ENCODE assay signal across 8 cellular contexts in the genomic region with DNA sequence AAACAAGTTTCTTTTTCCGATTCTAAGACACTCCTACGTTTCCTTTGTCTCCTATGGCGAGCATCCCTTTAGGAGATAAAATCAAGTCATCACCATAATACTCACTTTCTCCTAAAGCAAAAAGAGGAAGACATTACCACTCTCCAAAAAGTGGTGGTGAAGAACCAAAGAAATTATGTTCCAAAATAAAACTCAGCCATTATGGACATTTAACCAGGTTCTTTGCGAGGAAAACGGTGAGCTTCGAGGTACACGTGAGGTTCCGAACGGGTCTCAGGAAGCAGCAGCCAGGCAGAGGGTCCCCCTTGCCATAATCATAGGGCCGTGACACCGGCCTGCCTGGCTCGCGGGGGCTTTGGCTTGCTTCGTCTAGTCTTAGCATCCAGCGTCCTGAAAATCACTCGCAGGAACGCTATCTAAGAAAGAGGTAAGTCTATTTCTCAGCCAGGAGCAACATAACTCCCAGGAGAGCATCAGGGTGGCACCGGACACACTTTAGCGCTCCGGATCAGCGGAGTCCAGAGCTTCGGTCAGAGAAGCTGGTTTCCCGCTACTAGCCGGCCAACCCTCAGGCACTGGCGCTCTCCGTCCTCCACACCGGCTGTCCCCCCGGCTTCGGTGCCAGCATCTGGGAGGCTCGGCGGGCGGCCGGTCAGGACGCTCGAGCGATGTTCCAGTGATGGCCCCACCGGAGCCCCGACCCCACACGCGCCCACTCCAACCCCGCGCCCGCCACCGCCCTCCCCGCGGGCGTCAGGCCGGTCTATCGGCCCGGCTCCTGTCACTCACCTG. TPM values are rescaled to one million over a fixed set of nuclear protein-coding genes. Genes with fewer than 3 reads are reported as not detected.
A peak's percentile ranks its signal among the peaks of the same experiment; 100 is the strongest.
DNase-seq lines count a peak whose midpoint lies in the region; ATAC-seq and TF ChIP-seq lines count a peak whose summit lies in the region.

No MANE protein-coding gene starts in this region.

- H3K9me3 ChIP-seq in NT2/D1 (ENCODE audit: insufficient read depth, low read length) (no peaks in the 10 kb centered on the region), body of pancreas (no peaks in the 10 kb centered on the region)

- peaks cover 0 to 12% (median 0%) of the 10 kb centered on the region in 3 donors for H3K36me3 Mint-ChIP-seq in immature natural killer cell

- H3K9ac ChIP-seq in NT2/D1 (ENCODE audit: insufficient read length, low read depth), result peak overlapping the region; percentile 88

- ATAC-seq in HG02763 (IDR thresholded peaks at IDR 0.05; ENCODE audit: unreplicated experiment) (peak; percentile 38), body of pancreas (peak; percentile 35)

- H3K4me1 Mint-ChIP-seq in immature natural killer cell, result peaks cover 31 to 43% of the 10 kb centered on the region in 2 donors

- H3K4me3 Mint-ChIP-seq in immature natural killer cell, result peak overlapping the region; percentile 91 to 94 (median 93)

- H3K4me1 ChIP-seq in NT2/D1 (ENCODE audit: insufficient read depth, insufficient read length) (peaks cover 7% of the 10 kb centered on the region), body of pancreas (peaks cover 46% of the 10 kb centered on the region)

- H3K36me3 ChIP-seq in NT2/D1 (ENCODE audit: insufficient read depth, insufficient read length, low read length), result peaks cover 28% of the 10 kb centered on the region
- H3K36me3 ChIP-seq in body of pancreas (replicated peaks in 1 of 2; ENCODE audit: insufficient read depth in 1 of 2, low read depth in 2 of 2), result peaks cover 0 to 3% of the 10 kb centered on the region in 2 donors

- TF ChIP-seq POLR2A in body of pancreas (IDR thresholded peaks at IDR 0.05), result no peak

- no peaks in the 10 kb centered on the region for H3K9me3 Mint-ChIP-seq in immature natural killer cell

- H3K27me3 ChIP-seq in NT2/D1 (ENCODE audit: insufficient read depth, insufficient read length) (no peaks in the 10 kb centered on the region), body of pancreas (no peaks in the 10 kb centered on the region)

- WGBS in body of pancreas, 2 donors, result 2 to 5% methylated on average over 14 to 41 of the region's 50 CpGs

- intact Hi-C loops in body of pancreas (cut with DNase I), result no loop called here

- H3K27me3 Mint-ChIP-seq in immature natural killer cell (ENCODE audit: low read depth in 3 of 3), result peaks cover 0 to 10% (median 10%) of the 10 kb centered on the region in 3 donors

- DNase-seq in activated gamma-delta T cell (lab: John Stamatoyannopoulos, UW) (peak; percentile 48), activated gamma-delta T cell treated with Interleukin-2 at 50 U/mL for 16 hours (no peak), NT2/D1 (ENCODE audit: low read depth, low spot score) (no peak), body of pancreas (peak in 3 of 4 donors; percentile 46 to 54 (median 49)), immature natural killer cell (no peak)
- DNase-seq in stimulated activated CD4-positive, alpha-beta T cell treated with anti-CD3 and anti-CD28 coated beads, Interleukin-4, amount 100 ng/mL, for 24 hours, result peak; percentile 29
- DNase-seq in NK-92 treated with Interleukin-12 subunit alpha and Interleukin-12 subunit beta, amount 100 ng/mL, for 24 hours (lab: John Stamatoyannopoulos, UW), result no peak

- no peak for TF ChIP-seq CTCF in body of pancreas (IDR thresholded peaks at IDR 0.05)

- H3K27ac Mint-ChIP-seq in immature natural killer cell, result peak overlapping the region; percentile 89 to 99 (median 94)

- peak overlapping the region; percentile 75 for H3K4me3 ChIP-seq in NT2/D1 (ENCODE audit: insufficient read length, low read depth)
- peak overlapping the region; percentile 94 to 99 for H3K4me3 ChIP-seq in body of pancreas

- peak overlapping the region; percentile 88 to 99 (median 96) for H3K27ac ChIP-seq in body of pancreas

RNA-seq across cellular contexts. Expression of a gene that starts 0.6 kb away (rescaled TPM):
- total RNA-seq in body of pancreas, result 10 to 100 TPM; 19.8 to 27.5 TPM
- polyA plus RNA-seq in immature natural killer cell, result 10 to 100 TPM; 18.2 to 43.6 (median 23.7) TPM

RNA-seq across cellular contexts. Expression of a gene that starts 13.9 kb away (rescaled TPM):
- under 1 TPM in 1 of 2 donors, not detected in 1; 0.26 TPM for total RNA-seq in body of pancreas
- not detected for polyA plus RNA-seq in immature natural killer cell

RNA-seq across cellular contexts. Expression of a gene that starts 17.3 kb away (rescaled TPM):
- 1 to 10 TPM in 1 of 2 donors, not detected in 1; 2.6 TPM for total RNA-seq in body of pancreas
- polyA plus RNA-seq in immature natural killer cell, result 1 to 10 TPM in 1 of 3 donors, not detected in 2; 1.2 TPM

RNA-seq across cellular contexts. Expression of a gene that starts 28.0 kb away (rescaled TPM):
- total RNA-seq in body of pancreas, result 10 to 100 TPM; 39.2 to 86.4 TPM
- polyA plus RNA-seq in immature natural killer cell, result 10 to 100 TPM; 28.5 to 72.6 (median 54.7) TPM

Comparison
In these comparisons a context has a peak if more than half of its experiments do, and no peak if none do; other contexts are left out.
1. DNase-seq: peak in activated gamma-delta T cell (single experiment), body of pancreas (3 of 4) and stimulated activated CD4-positive, alpha-beta T cell treated with anti-CD3 and anti-CD28 coated beads, Interleukin-4, amount 100 ng/mL, for 24 hours (single experiment); none in activated gamma-delta T cell treated with Interleukin-2 at 50 U/mL for 16 hours (single experiment), NT2/D1 (single experiment), immature natural killer cell (0 of 3) and NK-92 treated with Interleukin-12 subunit alpha and Interleukin-12 subunit beta, amount 100 ng/mL, for 24 hours (single experiment).